Comparison of ENCODE assay signal across 7 cellular contexts in genomic region chr3:119034256-119035013, GRCh38. TPM values are rescaled to one million over a fixed set of nuclear protein-coding genes. Genes with fewer than 3 reads are reported as not detected.
DNase-seq lines count a peak whose midpoint lies in the region; ATAC-seq and TF ChIP-seq lines count a peak whose summit lies in the region.

A gene with protein sequence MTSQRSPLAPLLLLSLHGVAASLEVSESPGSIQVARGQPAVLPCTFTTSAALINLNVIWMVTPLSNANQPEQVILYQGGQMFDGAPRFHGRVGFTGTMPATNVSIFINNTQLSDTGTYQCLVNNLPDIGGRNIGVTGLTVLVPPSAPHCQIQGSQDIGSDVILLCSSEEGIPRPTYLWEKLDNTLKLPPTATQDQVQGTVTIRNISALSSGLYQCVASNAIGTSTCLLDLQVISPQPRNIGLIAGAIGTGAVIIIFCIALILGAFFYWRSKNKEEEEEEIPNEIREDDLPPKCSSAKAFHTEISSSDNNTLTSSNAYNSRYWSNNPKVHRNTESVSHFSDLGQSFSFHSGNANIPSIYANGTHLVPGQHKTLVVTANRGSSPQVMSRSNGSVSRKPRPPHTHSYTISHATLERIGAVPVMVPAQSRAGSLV (minus strand): TSS chr3:119034846. CDS start chr3:119034582, 264 bp downstream.

- peaks cover 9% of the 10 kb centered on the region for H3K4me1 Mint-ChIP-seq in activated B cell treated with CpG ODN at 0.5 μM for 24 hours

- peak within 1 kb of the TSS; percentile 82 for H3K4me3 Mint-ChIP-seq in activated B cell treated with CpG ODN at 0.5 μM for 24 hours

- H3K9me3 Mint-ChIP-seq in activated B cell treated with CpG ODN at 0.5 μM for 24 hours: no peaks in the 10 kb centered on the region

- peaks cover 40% of the 10 kb centered on the region for H3K27me3 Mint-ChIP-seq in activated B cell treated with CpG ODN at 0.5 μM for 24 hours

- peak; percentile 62 for ATAC-seq in GM18499 (IDR thresholded peaks at IDR 0.05; ENCODE audit: insufficient read depth, unreplicated experiment)
- peak; percentile 96 for ATAC-seq in HG02763 (IDR thresholded peaks at IDR 0.05; ENCODE audit: unreplicated experiment)
- ATAC-seq in activated B cell treated with CpG ODN at 0.5 μM for 24 hours (ENCODE audit: low read depth): peak; percentile 88

- TF ChIP-seq CTCF in activated B cell treated with CpG ODN at 0.5 μM for 24 hours (IDR thresholded peaks at IDR 0.05): no peak

- POLR2A ChIA-PET in activated B cell treated with CpG ODN at 0.5 μM for 24 hours (lab: Charles Lee): no interaction called here

- H3K27ac Mint-ChIP-seq in activated B cell treated with CpG ODN at 0.5 μM for 24 hours: no peak within 1 kb of the TSS

- intact Hi-C loops in activated B cell treated with CpG ODN at 0.5 μM for 24 hours (cut with micrococcal nuclease): loop anchor here (1.0 to 5.0 kb wide), 3 partner anchors 150 to 648 kb away; partner anchors contain the start of gene B4GALT4

- DNase-seq in NCI-H1694 (lab: John Stamatoyannopoulos, UW) (peak; percentile 51), activated B cell treated with CpG ODN at 0.5 μM for 24 hours (peak; percentile 49), kidney glomerular epithelial cell (lab: John Stamatoyannopoulos, UW) (peak; percentile 48)
- peak; percentile 53 for DNase-seq in central memory CD4-positive, alpha-beta T cell
- DNase-seq in stimulated activated CD4-positive, alpha-beta T cell treated with anti-CD3 and anti-CD28 coated beads, Interleukin-1b, Interleukin-23, amount 100 ng/mL, for 24 hours (ENCODE audit: low read depth in 4 of 4, low spot score in 1 of 4): peak; percentile 19 to 63 (median 54)

- CTCF ChIA-PET in activated B cell treated with CpG ODN at 0.5 μM for 24 hours (lab: Charles Lee): interaction anchor here (1.0 to 2.5 kb wide), 3 partner anchors 9 to 207 kb away, joined by 3 to 24 read pairs (median 6); partner anchors contain the start of gene B4GALT4

- no peaks in the 10 kb centered on the region for H3K36me3 Mint-ChIP-seq in activated B cell treated with CpG ODN at 0.5 μM for 24 hours (ENCODE audit: low read depth)

RNA-seq across cellular contexts. Expression of the gene that starts here (rescaled TPM):
- not detected in 2 replicates for total RNA-seq in activated B cell treated with CpG ODN at 0.5 μM for 24 hours

Comparison
In these comparisons a context has a peak if more than half of its experiments do, and no peak if none do; other contexts are left out.
1. Peak in every context shown above with its lines: DNase-seq and ATAC-seq.
2. Peak in DNase-seq and ATAC-seq in activated B cell treated with CpG ODN at 0.5 μM for 24 hours; RNA of the gene not detected or under 1 TPM.